2 cellular contexts compared by ENCODE assay signal in the genomic region with DNA sequence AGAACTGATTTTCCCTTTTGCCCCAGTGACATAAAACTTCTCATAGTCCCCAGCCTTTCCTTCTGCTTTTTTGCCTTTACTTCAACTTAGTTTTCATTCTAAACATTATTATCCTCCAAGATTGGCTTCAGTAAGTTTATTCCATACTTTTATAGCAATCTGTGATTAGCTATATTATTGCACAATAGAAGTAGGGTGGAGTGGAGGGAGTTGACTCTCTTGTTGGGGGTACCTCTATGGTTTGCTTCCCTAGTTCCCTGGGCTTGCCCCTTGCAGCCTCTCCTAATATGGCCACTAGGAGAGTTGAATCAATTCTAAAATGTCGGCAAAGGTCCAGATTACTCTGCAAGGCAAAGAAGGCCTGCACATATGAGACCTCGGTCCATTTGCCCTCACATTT.
TF ChIP-seq lines count a peak whose summit lies in the region.

No MANE protein-coding gene starts in this region.

TF ChIP-seq in HepG2, 621 proteins besides CTCF, POLR2A, EP300 and RAD21:
- no peak for TF ChIP-seq TCF7 (IDR thresholded peaks at IDR 0.05; ENCODE audit: low read depth)
- TF ChIP-seq CEBPB (IDR thresholded peaks at IDR 0.05; ENCODE audit: borderline replicate concordance, low read depth, low read length): peak; percentile 54

TF ChIP-seq in IMR-90, 13 proteins besides CTCF, POLR2A, EP300 and RAD21:
- TF ChIP-seq RCOR1 (IDR thresholded peaks at IDR 0.05; ENCODE audit: insufficient replicate concordance, low read length): no peak
- TF ChIP-seq CEBPB (IDR thresholded peaks at IDR 0.05; ENCODE audit: low read depth, low read length): peak; percentile 63
